9 cellular contexts compared by ENCODE assay signal in genomic region chr1:74468982-74469603, GRCh38. TPM values are rescaled to one million over a fixed set of nuclear protein-coding genes. Genes with fewer than 3 reads are reported as not detected.
DNase-seq lines count a peak whose midpoint lies in the region; ATAC-seq, FAIRE-seq and TF ChIP-seq lines count a peak whose summit lies in the region.
"Had no signal": no experiment of that assay in that cellular context is flagged by ENCODE, and none has a peak within 500 bp of the region (broad histone marks: within the 10 kb centered on the region; RNA-seq: fewer than 3 reads in every experiment).

No MANE protein-coding gene starts in this region.

- H3K9me3 ChIP-seq in liver (ENCODE audit: control insufficient read depth in 4 of 4, low read length in 3 of 4), result no peaks in the 10 kb centered on the region

- no peak for DNase-seq in D721Med (ENCODE audit: insufficient read length, low spot score)
- peak; percentile 65 for DNase-seq in NCI-H446 treated with DMSO at 0.1 percent for 48 hours (lab: John Stamatoyannopoulos, UW)
- DNase-seq in bronchial epithelial cell (ENCODE audit: low read depth), result peak; percentile 54
- DNase-seq in GOT3 (lab: John Stamatoyannopoulos, UW), result no peak

- 11% methylated on average over 2 of the region's 2 CpGs for WGBS in liver

- FAIRE-seq in D721Med (lab: Jason Lieb, UNC) (peak; percentile 84), bronchial epithelial cell (lab: Jason Lieb, UNC) (no peak)

- TF ChIP-seq RAD21 in liver (IDR thresholded peaks at IDR 0.05), result peak; percentile 78 to 82

- H3K36me3 ChIP-seq in bronchial epithelial cell (ENCODE audit: control insufficient read depth, insufficient read depth, low read length) (no peaks in the 10 kb centered on the region), liver (ENCODE audit: control insufficient read depth in 4 of 4, insufficient read depth in 3 of 4, low read depth in 1 of 4, low read length in 3 of 4) (no peaks in the 10 kb centered on the region)

- ATAC-seq in HG02798 (IDR thresholded peaks at IDR 0.05; ENCODE audit: poor library complexity, unreplicated experiment), result peak; percentile 61
- no peak for ATAC-seq in HG03108 (IDR thresholded peaks at IDR 0.05; ENCODE audit: unreplicated experiment)
- no peak for ATAC-seq in GM21526 (IDR thresholded peaks at IDR 0.05; ENCODE audit: low FRiP score, unreplicated experiment)

- no peak overlapping the region for H3K9ac ChIP-seq in liver (ENCODE audit: low read depth in 1 of 2, low read length in 2 of 2)

- no peaks in the 10 kb centered on the region for H3K4me1 ChIP-seq in liver (ENCODE audit: control insufficient read depth in 4 of 4, insufficient read depth in 4 of 4, low read length in 3 of 4)

- H3K27me3 ChIP-seq in bronchial epithelial cell (ENCODE audit: control insufficient read depth, insufficient read depth, low read length), result no peaks in the 10 kb centered on the region
- H3K27me3 ChIP-seq in liver (ENCODE audit: control insufficient read depth in 4 of 4, insufficient read depth in 4 of 4, low read length in 3 of 4), result no peaks in the 10 kb centered on the region

- no peak overlapping the region for H3K27ac ChIP-seq in liver (ENCODE audit: low read depth in 1 of 2, low read length in 2 of 2)
- H3K27ac ChIP-seq: HL-60 had no signal

- TF ChIP-seq CTCF in D721Med (IDR thresholded peaks at IDR 0.05; ENCODE audit: insufficient read depth, missing control alignments) (peak; percentile 76), bronchial epithelial cell (IDR thresholded peaks at IDR 0.05; ENCODE audit: insufficient read depth, low read length, severe bottlenecking) (peak; percentile 40), liver (IDR thresholded peaks at IDR 0.05; ENCODE audit: low read depth, low read length, missing input control) (peak; percentile 59)

- H3K4me3 ChIP-seq in bronchial epithelial cell (ENCODE audit: low read depth, low read length) (no peak overlapping the region), liver (ENCODE audit: low read depth in 1 of 3, low read length in 3 of 3) (no peak overlapping the region)

TF ChIP-seq in liver, 16 proteins besides CTCF, POLR2A, EP300 and RAD21:
- no peak for TF ChIP-seq HNF4G (IDR thresholded peaks at IDR 0.05)
- TF ChIP-seq, protein P1, sequence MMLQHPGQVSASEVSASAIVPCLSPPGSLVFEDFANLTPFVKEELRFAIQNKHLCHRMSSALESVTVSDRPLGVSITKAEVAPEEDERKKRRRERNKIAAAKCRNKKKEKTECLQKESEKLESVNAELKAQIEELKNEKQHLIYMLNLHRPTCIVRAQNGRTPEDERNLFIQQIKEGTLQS (IDR thresholded peaks at IDR 0.05), result no peak
- TF ChIP-seq FOXA2 (IDR thresholded peaks at IDR 0.05), result no peak
- TF ChIP-seq ZBTB33 (IDR thresholded peaks at IDR 0.05), result no peak
- TF ChIP-seq, protein P2, sequence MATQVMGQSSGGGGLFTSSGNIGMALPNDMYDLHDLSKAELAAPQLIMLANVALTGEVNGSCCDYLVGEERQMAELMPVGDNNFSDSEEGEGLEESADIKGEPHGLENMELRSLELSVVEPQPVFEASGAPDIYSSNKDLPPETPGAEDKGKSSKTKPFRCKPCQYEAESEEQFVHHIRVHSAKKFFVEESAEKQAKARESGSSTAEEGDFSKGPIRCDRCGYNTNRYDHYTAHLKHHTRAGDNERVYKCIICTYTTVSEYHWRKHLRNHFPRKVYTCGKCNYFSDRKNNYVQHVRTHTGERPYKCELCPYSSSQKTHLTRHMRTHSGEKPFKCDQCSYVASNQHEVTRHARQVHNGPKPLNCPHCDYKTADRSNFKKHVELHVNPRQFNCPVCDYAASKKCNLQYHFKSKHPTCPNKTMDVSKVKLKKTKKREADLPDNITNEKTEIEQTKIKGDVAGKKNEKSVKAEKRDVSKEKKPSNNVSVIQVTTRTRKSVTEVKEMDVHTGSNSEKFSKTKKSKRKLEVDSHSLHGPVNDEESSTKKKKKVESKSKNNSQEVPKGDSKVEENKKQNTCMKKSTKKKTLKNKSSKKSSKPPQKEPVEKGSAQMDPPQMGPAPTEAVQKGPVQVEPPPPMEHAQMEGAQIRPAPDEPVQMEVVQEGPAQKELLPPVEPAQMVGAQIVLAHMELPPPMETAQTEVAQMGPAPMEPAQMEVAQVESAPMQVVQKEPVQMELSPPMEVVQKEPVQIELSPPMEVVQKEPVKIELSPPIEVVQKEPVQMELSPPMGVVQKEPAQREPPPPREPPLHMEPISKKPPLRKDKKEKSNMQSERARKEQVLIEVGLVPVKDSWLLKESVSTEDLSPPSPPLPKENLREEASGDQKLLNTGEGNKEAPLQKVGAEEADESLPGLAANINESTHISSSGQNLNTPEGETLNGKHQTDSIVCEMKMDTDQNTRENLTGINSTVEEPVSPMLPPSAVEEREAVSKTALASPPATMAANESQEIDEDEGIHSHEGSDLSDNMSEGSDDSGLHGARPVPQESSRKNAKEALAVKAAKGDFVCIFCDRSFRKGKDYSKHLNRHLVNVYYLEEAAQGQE (IDR thresholded peaks at IDR 0.05), result no peak
- no peak for TF ChIP-seq EGR1 (IDR thresholded peaks at IDR 0.05; ENCODE audit: low read depth in 2 of 2)
- no peak for TF ChIP-seq FOXA1 (IDR thresholded peaks at IDR 0.05)
- no peak for TF ChIP-seq MAX (IDR thresholded peaks at IDR 0.05)
- no peak for TF ChIP-seq TAF1 (conservative IDR thresholded peaks at IDR 0.05)
- TF ChIP-seq NR2F2 (IDR thresholded peaks at IDR 0.05), result no peak
- TF ChIP-seq SP1 (IDR thresholded peaks at IDR 0.05), result no peak
- no peak for TF ChIP-seq YY1 (IDR thresholded peaks at IDR 0.05)
- no peak for TF ChIP-seq HNF4A (conservative IDR thresholded peaks at IDR 0.05)
- TF ChIP-seq GABPA (IDR thresholded peaks at IDR 0.05 in 1 of 2, conservative IDR thresholded peaks at IDR 0.05 in 1 of 2), result no peak
- TF ChIP-seq RXRA (IDR thresholded peaks at IDR 0.05), result no peak
- TF ChIP-seq JUND (IDR thresholded peaks at IDR 0.05), result no peak

RNA-seq across cellular contexts. Expression of gene LRRC53, which starts 43.3 kb away (rescaled TPM):
- total RNA-seq in bronchial epithelial cell (not detected in 2 replicates), liver (not detected)
- polyA plus RNA-seq in liver, result not detected

Comparison
In these comparisons a context has a peak if more than half of its experiments do, and no peak if none do; other contexts are left out.
1. DNase-seq: peak in NCI-H446 treated with DMSO at 0.1 percent for 48 hours (single experiment) and bronchial epithelial cell (single experiment); none in D721Med (single experiment) and GOT3 (single experiment).
2. Peak in every context shown above with its lines, with median percentiles within 50 percentile points of each other: CTCF ChIP-seq.